8 cellular contexts compared by ENCODE assay signal in genomic region chr12:119649202-119649808, GRCh38. TPM values are rescaled to one million over a fixed set of nuclear protein-coding genes. Genes with fewer than 3 reads are reported as not detected.
A peak's percentile ranks its signal among the peaks of the same experiment; 100 is the strongest.
DNase-seq lines count a peak whose midpoint lies in the region; ATAC-seq, FAIRE-seq and TF ChIP-seq lines count a peak whose summit lies in the region.

No MANE protein-coding gene starts in this region.

- no peaks in the 10 kb centered on the region for H3K4me1 ChIP-seq in GM23248 (ENCODE audit: insufficient read depth)
- H3K4me1 ChIP-seq in kidney (ENCODE audit: control insufficient read depth in 1 of 2, insufficient read depth in 1 of 2, low read depth in 1 of 2, low read length in 2 of 2): no peaks in the 10 kb centered on the region
- H3K4me1 ChIP-seq in mesendoderm (ENCODE audit: control insufficient read depth, low read depth, low read length): no peaks in the 10 kb centered on the region

- no peaks in the 10 kb centered on the region for H3K27me3 ChIP-seq in GM23248 (replicated peaks; ENCODE audit: insufficient read depth)
- H3K27me3 ChIP-seq in mesendoderm (ENCODE audit: insufficient read depth, low read length, poor library complexity): no peaks in the 10 kb centered on the region

- H3K4me2 ChIP-seq in GM23248 (ENCODE audit: unreplicated experiment) (no peak overlapping the region), mesendoderm (ENCODE audit: low read length) (no peak overlapping the region)

- H3K79me2 ChIP-seq in GM23248 (ENCODE audit: insufficient read depth): no peaks in the 10 kb centered on the region
- no peaks in the 10 kb centered on the region for H3K79me2 ChIP-seq in mesendoderm (ENCODE audit: control insufficient read depth, insufficient read depth, low read length)

- H2AK5ac ChIP-seq in mesendoderm (ENCODE audit: low read length): no peak overlapping the region

- intact Hi-C loops in kidney (cut with DNase I): no loop called here

- H3K9me2 ChIP-seq in GM23248 (ENCODE audit: insufficient read depth): no peaks in the 10 kb centered on the region

- in situ Hi-C loops in GM23248 (cut with MboI): no loop called here

- H3K18ac ChIP-seq in mesendoderm (ENCODE audit: low read length): no peak overlapping the region

- H3F3A ChIP-seq in GM23248 (ENCODE audit: insufficient read depth): no peaks in the 10 kb centered on the region

- FAIRE-seq in kidney (lab: Jason Lieb, UNC): no peak

- 49 to 57% methylated on average over 4 of the region's 4 CpGs for WGBS in GM23248 (ENCODE audit: low coverage in 1 of 2, low lambda C conversion rate in 2 of 2, missing lambda C conversion rate in 2 of 2), 2 experiments
- no CpG with 5 or more reads among the region's 4 CpGs for WGBS in mesendoderm (ENCODE audit: extremely low coverage, insufficient coverage, low lambda C conversion rate)

- H2AFZ ChIP-seq in GM23248: no peak overlapping the region

- no peak for ATAC-seq in HG03442 (IDR thresholded peaks at IDR 0.05; ENCODE audit: unreplicated experiment)
- ATAC-seq in HG03108 (IDR thresholded peaks at IDR 0.05; ENCODE audit: unreplicated experiment): no peak
- no peak for ATAC-seq in HG03280 (IDR thresholded peaks at IDR 0.05; ENCODE audit: unreplicated experiment)

- H4K5ac ChIP-seq in mesendoderm (ENCODE audit: low read length): no peak overlapping the region

- no peaks in the 10 kb centered on the region for H3K79me1 ChIP-seq in mesendoderm (ENCODE audit: low read length)

- no peak overlapping the region for H3K23ac ChIP-seq in mesendoderm (ENCODE audit: low read length)

- H3K27ac ChIP-seq in GM23248 (no peak overlapping the region), SK-N-MC (no peak overlapping the region), kidney (ENCODE audit: low read depth in 2 of 2, low read length in 2 of 2) (no peak overlapping the region), mesendoderm (ENCODE audit: low read depth, low read length) (no peak overlapping the region)

- H4K8ac ChIP-seq in mesendoderm (ENCODE audit: low read depth, low read length): no peak overlapping the region

- no peak overlapping the region for H3K4me3 ChIP-seq in AG10803 (ENCODE audit: low read length)
- H3K4me3 ChIP-seq in GM23248: no peak overlapping the region
- H3K4me3 ChIP-seq in SK-N-MC: no peak overlapping the region
- H3K4me3 ChIP-seq in kidney (ENCODE audit: low read length in 2 of 2): no peak overlapping the region
- H3K4me3 ChIP-seq in mesendoderm (ENCODE audit: low read length): no peak overlapping the region

- H3K56ac ChIP-seq in mesendoderm (ENCODE audit: low read length): no peak overlapping the region

- H4K20me1 ChIP-seq in GM23248 (ENCODE audit: insufficient read depth): no peaks in the 10 kb centered on the region

- H2BK120ac ChIP-seq in mesendoderm (ENCODE audit: low read depth, low read length): no peak overlapping the region

- DNase-seq in AG10803 (ENCODE audit: low read depth) (no peak), GM23248 (peak; percentile 25), SK-N-MC (ENCODE audit: low read depth, low spot score) (no peak), kidney (no peak), mesendoderm (no peak)

- H3K9ac ChIP-seq in GM23248 (no peak overlapping the region), SK-N-MC (ENCODE audit: insufficient read length) (peak overlapping the region; percentile 33), kidney (ENCODE audit: low read length in 2 of 2) (no peak overlapping the region), mesendoderm (ENCODE audit: low read length) (no peak overlapping the region)

- H3K9me3 ChIP-seq in GM23248 (ENCODE audit: low read depth): no peaks in the 10 kb centered on the region
- H3K9me3 ChIP-seq in SK-N-MC (ENCODE audit: low read depth, low read length): no peaks in the 10 kb centered on the region
- peaks cover 0 to 3% of the 10 kb centered on the region in 2 donors for H3K9me3 ChIP-seq in kidney (ENCODE audit: control insufficient read depth in 1 of 2, low read length in 2 of 2)

- TF ChIP-seq CTCF in AG10803 (conservative IDR thresholded peaks at IDR 0.05; ENCODE audit: low read length): peak; percentile 68
- peak; percentile 59 for TF ChIP-seq CTCF in kidney (IDR thresholded peaks at IDR 0.05; ENCODE audit: borderline replicate concordance, extremely low read depth, insufficient read depth)

- H3K4ac ChIP-seq in mesendoderm (ENCODE audit: low read depth, low read length): no peak overlapping the region

- H3K36me3 ChIP-seq in GM23248 (ENCODE audit: low read depth) (no peaks in the 10 kb centered on the region), SK-N-MC (ENCODE audit: insufficient read depth, low read length) (no peaks in the 10 kb centered on the region), kidney (ENCODE audit: control insufficient read depth in 1 of 2, insufficient read depth in 2 of 2, low read length in 2 of 2) (no peaks in the 10 kb centered on the region), mesendoderm (ENCODE audit: control insufficient read depth, insufficient read depth, low read length) (no peaks in the 10 kb centered on the region)

- H2BK5ac ChIP-seq in mesendoderm (ENCODE audit: low read length): no peak overlapping the region

- H2BK15ac ChIP-seq in mesendoderm (replicated peaks; ENCODE audit: low read depth): no peak overlapping the region

RNA-seq across cellular contexts. Expression of gene PRKAB1, which starts 18.6 kb away (rescaled TPM):
- 16.6 and 19.2 TPM in 2 replicates for total RNA-seq in GM23248 (2014; rRNA removed; shearing (Covaris generic))
- 24.7 and 25.0 TPM in 2 replicates for polyA plus RNA-seq in GM23248 (2016; fragmentation: Nextera tagmentation; extraction: Ambion mirVana)
- total RNA-seq in kidney: 165 TPM
- 79.9 TPM for polyA plus RNA-seq in kidney (ENCODE audit: insufficient read depth, low read depth, low replicate concordance)
- polyA plus RNA-seq in mesendoderm (2013, experiment 1 of 2): 21.5 TPM
- 19.4 TPM for polyA plus RNA-seq in mesendoderm (2013, experiment 2 of 2)

RNA-seq across cellular contexts. Expression of gene TMEM233, which starts 55.7 kb away (rescaled TPM):
- total RNA-seq in GM23248 (2014; rRNA removed; shearing (Covaris generic)): not detected in 2 replicates
- polyA plus RNA-seq in GM23248 (2016; fragmentation: Nextera tagmentation; extraction: Ambion mirVana) (0.33 TPM in 1 of 2 replicates, not detected in the other), kidney (ENCODE audit: insufficient read depth, low read depth, low replicate concordance) (1.4 TPM)
- total RNA-seq in kidney: 1.2 TPM
- polyA plus RNA-seq in mesendoderm (2013, experiment 1 of 2): 0.06 TPM
- 0.06 TPM for polyA plus RNA-seq in mesendoderm (2013, experiment 2 of 2)
